Comparison of ENCODE assay signal across 1 cellular context in the genomic region with DNA sequence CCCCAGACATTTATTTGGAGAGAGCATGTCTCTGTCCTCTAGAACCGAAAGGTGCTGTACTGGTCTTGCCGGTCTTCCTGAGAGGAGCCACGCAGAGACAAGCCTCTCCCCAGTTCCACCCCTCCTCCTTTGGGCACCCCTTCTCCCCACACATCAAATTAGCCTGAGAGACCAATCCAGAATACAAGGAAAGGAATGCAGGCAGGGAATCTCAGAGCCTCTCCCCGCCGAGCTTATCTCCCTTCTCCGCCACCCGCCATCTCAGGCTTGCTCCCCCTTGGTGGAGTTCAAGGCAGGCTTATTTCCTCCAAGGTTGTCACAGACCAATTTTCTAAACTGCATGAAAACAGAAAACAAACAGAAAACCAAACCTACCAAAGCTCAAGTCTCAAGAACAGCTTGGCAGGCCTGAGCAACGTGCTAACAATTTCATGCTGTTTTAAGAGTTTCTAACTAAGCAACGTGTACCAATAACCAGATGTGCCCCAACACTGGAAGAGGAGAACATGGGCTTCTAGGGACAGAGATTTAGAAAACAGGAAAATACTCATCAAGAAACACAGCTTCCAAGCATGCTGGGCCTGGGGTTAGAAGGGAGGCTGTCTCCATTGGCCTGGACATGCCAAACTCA.
TF ChIP-seq lines count a peak whose summit lies in the region.

No MANE protein-coding gene starts in this region.

TF ChIP-seq in HepG2, 621 proteins besides CTCF, POLR2A, EP300 and RAD21 (continued from another document):
- TF ChIP-seq, protein P1, sequence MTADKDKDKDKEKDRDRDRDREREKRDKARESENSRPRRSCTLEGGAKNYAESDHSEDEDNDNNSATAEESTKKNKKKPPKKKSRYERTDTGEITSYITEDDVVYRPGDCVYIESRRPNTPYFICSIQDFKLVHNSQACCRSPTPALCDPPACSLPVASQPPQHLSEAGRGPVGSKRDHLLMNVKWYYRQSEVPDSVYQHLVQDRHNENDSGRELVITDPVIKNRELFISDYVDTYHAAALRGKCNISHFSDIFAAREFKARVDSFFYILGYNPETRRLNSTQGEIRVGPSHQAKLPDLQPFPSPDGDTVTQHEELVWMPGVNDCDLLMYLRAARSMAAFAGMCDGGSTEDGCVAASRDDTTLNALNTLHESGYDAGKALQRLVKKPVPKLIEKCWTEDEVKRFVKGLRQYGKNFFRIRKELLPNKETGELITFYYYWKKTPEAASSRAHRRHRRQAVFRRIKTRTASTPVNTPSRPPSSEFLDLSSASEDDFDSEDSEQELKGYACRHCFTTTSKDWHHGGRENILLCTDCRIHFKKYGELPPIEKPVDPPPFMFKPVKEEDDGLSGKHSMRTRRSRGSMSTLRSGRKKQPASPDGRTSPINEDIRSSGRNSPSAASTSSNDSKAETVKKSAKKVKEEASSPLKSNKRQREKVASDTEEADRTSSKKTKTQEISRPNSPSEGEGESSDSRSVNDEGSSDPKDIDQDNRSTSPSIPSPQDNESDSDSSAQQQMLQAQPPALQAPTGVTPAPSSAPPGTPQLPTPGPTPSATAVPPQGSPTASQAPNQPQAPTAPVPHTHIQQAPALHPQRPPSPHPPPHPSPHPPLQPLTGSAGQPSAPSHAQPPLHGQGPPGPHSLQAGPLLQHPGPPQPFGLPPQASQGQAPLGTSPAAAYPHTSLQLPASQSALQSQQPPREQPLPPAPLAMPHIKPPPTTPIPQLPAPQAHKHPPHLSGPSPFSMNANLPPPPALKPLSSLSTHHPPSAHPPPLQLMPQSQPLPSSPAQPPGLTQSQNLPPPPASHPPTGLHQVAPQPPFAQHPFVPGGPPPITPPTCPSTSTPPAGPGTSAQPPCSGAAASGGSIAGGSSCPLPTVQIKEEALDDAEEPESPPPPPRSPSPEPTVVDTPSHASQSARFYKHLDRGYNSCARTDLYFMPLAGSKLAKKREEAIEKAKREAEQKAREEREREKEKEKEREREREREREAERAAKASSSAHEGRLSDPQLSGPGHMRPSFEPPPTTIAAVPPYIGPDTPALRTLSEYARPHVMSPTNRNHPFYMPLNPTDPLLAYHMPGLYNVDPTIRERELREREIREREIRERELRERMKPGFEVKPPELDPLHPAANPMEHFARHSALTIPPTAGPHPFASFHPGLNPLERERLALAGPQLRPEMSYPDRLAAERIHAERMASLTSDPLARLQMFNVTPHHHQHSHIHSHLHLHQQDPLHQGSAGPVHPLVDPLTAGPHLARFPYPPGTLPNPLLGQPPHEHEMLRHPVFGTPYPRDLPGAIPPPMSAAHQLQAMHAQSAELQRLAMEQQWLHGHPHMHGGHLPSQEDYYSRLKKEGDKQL (CRISPR knock-in tag; IDR thresholded peaks at IDR 0.05; ENCODE audit: low read depth): no peak
- TF ChIP-seq ZBTB1 (CRISPR knock-in tag; IDR thresholded peaks at IDR 0.05; ENCODE audit: borderline replicate concordance): no peak
- TF ChIP-seq FLYWCH1 (CRISPR knock-in tag; IDR thresholded peaks at IDR 0.05): no peak
- no peak for TF ChIP-seq ZNF235 (CRISPR knock-in tag; IDR thresholded peaks at IDR 0.05; ENCODE audit: borderline replicate concordance)
- no peak for TF ChIP-seq ZNF263 (CRISPR knock-in tag; IDR thresholded peaks at IDR 0.05)
- no peak for TF ChIP-seq SMAD1 (CRISPR knock-in tag; IDR thresholded peaks at IDR 0.05; ENCODE audit: borderline replicate concordance, low read depth)
